In the genomic region with DNA sequence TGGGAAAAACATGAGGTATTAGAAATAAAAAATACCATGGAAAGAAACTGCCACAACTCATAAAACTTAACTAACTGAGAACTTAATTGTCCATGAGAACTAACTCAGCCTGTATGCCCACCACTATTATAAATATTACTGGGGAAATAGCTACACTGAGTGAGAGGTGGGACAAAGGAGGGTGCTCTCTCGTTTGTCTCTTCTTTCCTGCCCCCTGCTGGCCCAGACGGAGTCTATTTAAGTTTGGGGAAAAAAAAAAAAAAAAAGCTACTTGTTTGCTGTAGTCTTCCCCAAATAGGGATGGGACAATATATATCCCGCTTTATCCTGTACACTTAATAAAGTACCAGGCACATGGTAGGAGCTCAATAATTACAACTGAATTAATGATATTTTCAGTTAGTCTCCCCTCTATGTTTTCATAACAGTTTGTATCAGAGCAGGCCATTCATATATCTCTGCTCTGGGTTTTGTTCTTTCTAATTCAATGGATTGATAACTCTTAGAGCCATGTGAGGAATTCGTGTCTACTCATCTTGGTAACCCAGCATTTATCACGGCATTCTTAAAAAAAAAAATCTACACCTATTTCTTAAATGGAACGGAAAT, we compare ENCODE assay signal across 9 cellular contexts.
A peak's percentile ranks its signal among the peaks of the same experiment; 100 is the strongest.
DNase-seq lines count a peak whose midpoint lies in the region; ATAC-seq, FAIRE-seq and TF ChIP-seq lines count a peak whose summit lies in the region.
"Had no signal": no experiment of that assay in that cellular context is flagged by ENCODE, and none has a peak within 500 bp of the region (broad histone marks: within the 10 kb centered on the region; RNA-seq: fewer than 3 reads in every experiment).

No MANE protein-coding gene starts in this region.

- no CpG with 5 or more reads among the region's 6 CpGs for WGBS in IMR-90 (ENCODE audit: extremely low coverage in 2 of 2, insufficient read length in 1 of 2), 2 experiments
- WGBS in pancreas, 2 donors = 35% methylated on average over 6 of the region's 6 CpGs

- BruUV-seq in IMR-90 (replicated peaks; lab: Mats Ljungman, UMichigan) = no TSS peak

- POLR2A ChIA-PET in IMR-90 (lab: Charles Lee; ENCODE audit: unreplicated experiment) = no interaction called here

- no peak for TF ChIP-seq RAD21 in IMR-90 (IDR thresholded peaks at IDR 0.05; ENCODE audit: low read length)

- H3K27ac ChIP-seq in IMR-90 (ENCODE audit: insufficient read depth, low read length) = no peak overlapping the region
- no peak overlapping the region for H3K27ac ChIP-seq in VCaP
- H3K27ac ChIP-seq in lower lobe of right lung = no peak overlapping the region
- H3K27ac ChIP-seq in effector memory CD4-positive, alpha-beta T cell (ENCODE audit: insufficient read depth, low read length, poor library complexity, severe bottlenecking) = no peak overlapping the region
- H3K27ac ChIP-seq in pancreas = no peak overlapping the region

- no peak overlapping the region for H3K4me3 ChIP-seq in IMR-90 (ENCODE audit: insufficient read depth, low read depth, low read length)
- no peak overlapping the region for H3K4me3 ChIP-seq in lower lobe of right lung
- no peak overlapping the region for H3K4me3 ChIP-seq in effector memory CD4-positive, alpha-beta T cell (ENCODE audit: insufficient read depth, low read depth, low read length, poor library complexity, severe bottlenecking)
- no peak overlapping the region for H3K4me3 ChIP-seq in pancreas

- no peak overlapping the region for H3K18ac ChIP-seq in IMR-90 (ENCODE audit: low read depth, low read length)

- no peak overlapping the region for H3K4ac ChIP-seq in IMR-90 (ENCODE audit: low read depth, low read length)

- TF ChIP-seq CTCF in IMR-90 (conservative IDR thresholded peaks at IDR 0.05; ENCODE audit: low read depth, low read length) (peak; percentile 31), VCaP (conservative IDR thresholded peaks at IDR 0.05) (peak; percentile 49), lower lobe of right lung (IDR thresholded peaks at IDR 0.05) (peak; percentile 15), pancreas (IDR thresholded peaks at IDR 0.05) (no peak)

- H4K20me1 ChIP-seq in IMR-90 (ENCODE audit: insufficient read depth, low read length) = no peaks in the 10 kb centered on the region

- no peaks in the 10 kb centered on the region for H3K79me1 ChIP-seq in IMR-90 (ENCODE audit: low read depth in 1 of 2, low read length in 2 of 2)

- H2BK20ac ChIP-seq in IMR-90 (ENCODE audit: low read depth, low read length) = no peak overlapping the region

- no peak overlapping the region for H2AK5ac ChIP-seq in IMR-90 (ENCODE audit: low read depth, low read length)

- DNase-seq in EL (peak; percentile 16), IMR-90 (no peak), lower lobe of right lung (no peak), midbrain (lab: John Stamatoyannopoulos, UW) (no peak), pancreas (no peak), NCI-H774 (lab: John Stamatoyannopoulos, UW) (no peak)
- no peak for DNase-seq in effector memory CD4-positive, alpha-beta T cell
- DNase-seq: activated T-cell treated with anti-CD3 and anti-CD28 coated beads for 4 hours had no signal

- no peak overlapping the region for H2BK5ac ChIP-seq in IMR-90 (ENCODE audit: low read depth, low read length, poor library complexity, severe bottlenecking)

- H2BK120ac ChIP-seq in IMR-90 (ENCODE audit: low read depth, low read length) = no peak overlapping the region

- no peak overlapping the region for H3K56ac ChIP-seq in IMR-90 (ENCODE audit: extremely low read depth, insufficient read depth, low read length)

- no peaks in the 10 kb centered on the region for H3K27me3 ChIP-seq in IMR-90 (ENCODE audit: control insufficient read depth, insufficient read depth, low read length)
- no peaks in the 10 kb centered on the region for H3K27me3 ChIP-seq in lower lobe of right lung (ENCODE audit: low read depth)
- no peaks in the 10 kb centered on the region for H3K27me3 ChIP-seq in effector memory CD4-positive, alpha-beta T cell (replicated peaks; ENCODE audit: control insufficient read depth, insufficient read depth, low read length, poor library complexity, severe bottlenecking)
- no peaks in the 10 kb centered on the region for H3K27me3 ChIP-seq in pancreas

- no peak overlapping the region for H3K14ac ChIP-seq in IMR-90 (replicated peaks; ENCODE audit: low read depth, low read length)

- FAIRE-seq in pancreas (lab: Jason Lieb, UNC) = no peak

- no peak overlapping the region for H4K5ac ChIP-seq in IMR-90 (ENCODE audit: low read depth, low read length)

- in situ Hi-C loops in IMR-90 (cut with MboI; ENCODE audit: low sequenced_read_pairs) = no loop called here

- H3K23ac ChIP-seq in IMR-90 (ENCODE audit: low read depth, low read length) = no peak overlapping the region

- intact Hi-C loops in IMR-90 (cut with micrococcal nuclease) = loop anchor here (10.0 kb wide), 1 partner anchor 1485 kb away; no protein-coding TSS in a partner anchor
- intact Hi-C loops in lower lobe of right lung (cut with DNase I) = no loop called here
- intact Hi-C loops in pancreas (cut with DNase I) = no loop called here

- H2AK9ac ChIP-seq in IMR-90 (replicated peaks; ENCODE audit: low read depth, low read length, poor library complexity) = no peak overlapping the region

- H3K4me1 ChIP-seq in IMR-90 (ENCODE audit: control insufficient read depth, insufficient read depth, low read length) = no peaks in the 10 kb centered on the region
- no peaks in the 10 kb centered on the region for H3K4me1 ChIP-seq in lower lobe of right lung
- no peaks in the 10 kb centered on the region for H3K4me1 ChIP-seq in effector memory CD4-positive, alpha-beta T cell (ENCODE audit: control insufficient read depth, insufficient read depth, low read length, poor library complexity, severe bottlenecking)
- H3K4me1 ChIP-seq in pancreas = no peaks in the 10 kb centered on the region

- H3K36me3 ChIP-seq in IMR-90 (ENCODE audit: control insufficient read depth, insufficient read depth, low read length) = no peaks in the 10 kb centered on the region
- H3K36me3 ChIP-seq in lower lobe of right lung = no peaks in the 10 kb centered on the region
- H3K36me3 ChIP-seq in effector memory CD4-positive, alpha-beta T cell (ENCODE audit: control insufficient read depth, insufficient read depth, low read length) = no peaks in the 10 kb centered on the region
- no peaks in the 10 kb centered on the region for H3K36me3 ChIP-seq in pancreas

- no peak overlapping the region for H3K4me2 ChIP-seq in IMR-90 (ENCODE audit: low read depth, low read length)

- no peaks in the 10 kb centered on the region for H3K9me1 ChIP-seq in IMR-90 (ENCODE audit: insufficient read depth, low read length)

- H4K8ac ChIP-seq in IMR-90 (ENCODE audit: low read depth in 2 of 2, low read length in 2 of 2) = no peak overlapping the region

- CTCF ChIA-PET in IMR-90 (lab: Yijun Ruan, JAX) = interaction anchor here (0.6 to 1.1 kb wide), 3 partner anchors 10 to 1502 kb away, joined by 3 read pairs; no protein-coding TSS in a partner anchor

- no peak for ATAC-seq in IMR-90 (ENCODE audit: low read depth)
- ATAC-seq in lower lobe of right lung = no peak
- no peak for ATAC-seq in pancreas

- no peak overlapping the region for H4K91ac ChIP-seq in IMR-90 (ENCODE audit: insufficient read depth, low read depth, low read length)

- H2AFZ ChIP-seq in IMR-90 (replicated peaks; ENCODE audit: low read length, poor library complexity) = no peak overlapping the region

- H3K9me3 ChIP-seq in IMR-90 (ENCODE audit: control insufficient read depth, insufficient read depth, low read length) (no peaks in the 10 kb centered on the region), lower lobe of right lung (no peaks in the 10 kb centered on the region), pancreas (no peaks in the 10 kb centered on the region)
- H3K9me3 ChIP-seq in effector memory CD4-positive, alpha-beta T cell (ENCODE audit: control insufficient read depth, low read length) = no peaks in the 10 kb centered on the region

- TF ChIP-seq POLR2A in IMR-90 (IDR thresholded peaks at IDR 0.05; ENCODE audit: low read depth, low read length) = no peak

- H2BK15ac ChIP-seq in IMR-90 (ENCODE audit: low read depth, low read length) = no peak overlapping the region

- no peak overlapping the region for H3K9ac ChIP-seq in IMR-90 (ENCODE audit: low read depth, low read length)

- dilution Hi-C loops in IMR-90 (cut with HindIII; ENCODE audit: low sequenced_read_pairs, unreplicated experiment) = no loop called here

TF ChIP-seq in IMR-90, 13 proteins besides CTCF, POLR2A, EP300 and RAD21:
- TF ChIP-seq SMC3 (IDR thresholded peaks at IDR 0.05; ENCODE audit: low read depth, low read length) (0 out of 2 replicates have a peak, but pooled peaks have one; percentile 15), ELK1 (IDR thresholded peaks at IDR 0.05; ENCODE audit: borderline replicate concordance, low read depth, low read length) (no peak), CHD1 (IDR thresholded peaks at IDR 0.05; ENCODE audit: low read depth, low read length) (no peak)

Comparison
In these comparisons a context has a peak if more than half of its experiments do, and no peak if none do; other contexts are left out.
1. CTCF ChIP-seq: peak in IMR-90 (single experiment), VCaP (single experiment) and lower lobe of right lung (single experiment); none in pancreas (0 of 4).